In the genomic region with DNA sequence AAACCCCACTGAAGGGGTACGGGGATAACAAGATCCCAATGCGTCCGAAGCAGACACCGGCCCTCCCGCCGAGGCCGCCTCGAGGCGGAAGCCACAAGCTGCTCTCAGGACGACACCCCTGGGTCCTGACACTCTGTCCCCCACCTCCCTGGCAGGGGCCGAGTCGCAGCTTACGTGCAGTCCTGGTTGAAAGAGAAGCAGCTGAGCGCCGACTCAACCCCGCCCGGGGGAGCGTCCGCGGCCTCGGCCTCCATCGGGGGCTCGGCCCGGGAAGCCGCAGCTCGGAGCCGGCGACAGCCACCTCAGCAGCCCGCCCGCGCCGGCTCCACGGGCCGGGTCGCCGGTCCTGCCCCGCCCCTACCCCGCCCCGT, we compare ENCODE assay signal across 8 cellular contexts. TPM values are rescaled to one million over a fixed set of nuclear protein-coding genes. Genes with fewer than 3 reads are reported as not detected.
A peak's percentile ranks its signal among the peaks of the same experiment; 100 is the strongest.
DNase-seq lines count a peak whose midpoint lies in the region; ATAC-seq and TF ChIP-seq lines count a peak whose summit lies in the region.

A gene with protein sequence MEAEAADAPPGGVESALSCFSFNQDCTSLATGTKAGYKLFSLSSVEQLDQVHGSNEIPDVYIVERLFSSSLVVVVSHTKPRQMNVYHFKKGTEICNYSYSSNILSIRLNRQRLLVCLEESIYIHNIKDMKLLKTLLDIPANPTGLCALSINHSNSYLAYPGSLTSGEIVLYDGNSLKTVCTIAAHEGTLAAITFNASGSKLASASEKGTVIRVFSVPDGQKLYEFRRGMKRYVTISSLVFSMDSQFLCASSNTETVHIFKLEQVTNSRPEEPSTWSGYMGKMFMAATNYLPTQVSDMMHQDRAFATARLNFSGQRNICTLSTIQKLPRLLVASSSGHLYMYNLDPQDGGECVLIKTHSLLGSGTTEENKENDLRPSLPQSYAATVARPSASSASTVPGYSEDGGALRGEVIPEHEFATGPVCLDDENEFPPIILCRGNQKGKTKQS (minus strand): TSS at position 329 of the 371 bp plus-strand sequence. CDS start 75 bp downstream, at position 254.

- intact Hi-C loops in upper lobe of right lung (cut with DNase I) = no loop called here

- peaks cover 10% of the 10 kb centered on the region for H3K27me3 Mint-ChIP-seq in HFFc6 (ENCODE audit: insufficient read depth)
- H3K27me3 Mint-ChIP-seq in mesothelial cell of epicardium (ENCODE audit: low read depth) = no peaks in the 10 kb centered on the region

- DNase-seq in NCI-H748 (lab: John Stamatoyannopoulos, UW; ENCODE audit: unreplicated experiment) (peak; percentile 84), NCI-H748 treated with DMSO at 0.1 percent for 48 hours (lab: John Stamatoyannopoulos, UW) (no peak), HFFc6 (peak; percentile 10), NOMO-1 treated with dmso at 0.1 percent for 144 hours (lab: John Stamatoyannopoulos, UW; ENCODE audit: unreplicated experiment) (peak; percentile 59), coronary artery (ENCODE audit: low spot score) (peak; percentile 86), mesothelial cell of epicardium (ENCODE audit: low spot score in 2 of 2, unreplicated experiment in 2 of 2) (no peak), upper lobe of right lung (no peak), medulla oblongata (ENCODE audit: extremely low spot score) (no peak)

- peak within 1 kb of the TSS; percentile 100 for H3K27ac Mint-ChIP-seq in HFFc6
- H3K27ac Mint-ChIP-seq in mesothelial cell of epicardium = peak within 1 kb of the TSS; percentile 95

- H3K36me3 Mint-ChIP-seq in HFFc6 (ENCODE audit: low read depth) (no peaks in the 10 kb centered on the region), mesothelial cell of epicardium (no peaks in the 10 kb centered on the region)

- peaks cover 9% of the 10 kb centered on the region for H3K36me3 ChIP-seq in upper lobe of right lung

- no peaks in the 10 kb centered on the region for H3K27me3 ChIP-seq in upper lobe of right lung

- TF ChIP-seq CTCF in HFFc6 (IDR thresholded peaks at IDR 0.05) (no peak), coronary artery (IDR thresholded peaks at IDR 0.05) (no peak), mesothelial cell of epicardium (IDR thresholded peaks at IDR 0.05; ENCODE audit: unreplicated experiment) (no peak), upper lobe of right lung (IDR thresholded peaks at IDR 0.05) (no peak)

- H3K4me3 ChIP-seq in coronary artery = peak within 1 kb of the TSS; percentile 97
- H3K4me3 ChIP-seq in upper lobe of right lung = peak within 1 kb of the TSS; percentile 85

- H3K9me3 Mint-ChIP-seq in HFFc6 (no peaks in the 10 kb centered on the region), mesothelial cell of epicardium (no peaks in the 10 kb centered on the region)

- H3K4me1 Mint-ChIP-seq in HFFc6 (ENCODE audit: low read depth) (peaks cover 43% of the 10 kb centered on the region), mesothelial cell of epicardium (peaks cover 23% of the 10 kb centered on the region)

- H3K4me3 Mint-ChIP-seq in HFFc6 (peak within 1 kb of the TSS; percentile 99), mesothelial cell of epicardium (peak within 1 kb of the TSS; percentile 92)

- peaks cover 47% of the 10 kb centered on the region for H3K4me1 ChIP-seq in upper lobe of right lung

- H3K9me3 ChIP-seq in upper lobe of right lung = no peaks in the 10 kb centered on the region

- peak; percentile 34 for ATAC-seq in upper lobe of right lung

- peak within 1 kb of the TSS; percentile 95 to 100 for H3K27ac ChIP-seq in coronary artery
- H3K27ac ChIP-seq in upper lobe of right lung = peak within 1 kb of the TSS; percentile 87

RNA-seq across cellular contexts. Expression of the gene that starts here (rescaled TPM):
- total RNA-seq in HFFc6 (2021; fragmentation: NEBNext Ultra II Directional; extraction: Animal tissue kit (Norgen Biotek cat#: 25700)) = 10 to 100 TPM; 62.6 to 90.9 (median 84.9) TPM
- total RNA-seq in mesothelial cell of epicardium = 27.2 to 31.7 TPM (median 28.4 TPM) in 3 replicates
- 38.1 TPM for total RNA-seq in upper lobe of right lung

Comparison
In these comparisons a context has a peak if more than half of its experiments do, and no peak if none do; other contexts are left out.
1. DNase-seq: peak in NCI-H748 (single experiment), HFFc6 (single experiment), NOMO-1 treated with dmso at 0.1 percent for 144 hours (single experiment) and coronary artery (single experiment); none in NCI-H748 treated with DMSO at 0.1 percent for 48 hours (single experiment), mesothelial cell of epicardium (0 of 2), upper lobe of right lung (single experiment) and medulla oblongata (single experiment).